Comparison of ENCODE assay signal across 35 cellular contexts in genomic region chr5:165779505-165779904, GRCh38.
"Had no signal": no experiment of that assay in that cellular context is flagged by ENCODE, and none has a peak within 500 bp of the region (broad histone marks: within the 10 kb centered on the region; RNA-seq: fewer than 3 reads in every experiment).

No MANE protein-coding gene starts in this region.

- H3K9me3 ChIP-seq: MG63 had no signal

- DNase-seq: Karpas-422, Kasumi-1, KG1, MG63, MM.1S, MV-4-11, NCI-H1048, NCI-H1092, NCI-H1092 treated with DMSO at 0.1 percent for 48 hours, NCI-H1105, NCI-H1105 treated with DMSO at 0.1 percent for 48 hours, NCI-H1417, NCI-H1417 treated with DMSO at 0.1 percent for 48 hours, NCI-H1436, NCI-H1436 treated with DMSO at 0.1 percent for 48 hours, NCI-H146, NCI-H1694, NCI-H1694 treated with DMSO at 0.1 percent for 48 hours, NCI-H187, NCI-H187 treated with DMSO at 0.1 percent for 48 hours, NCI-H1930, NCI-H2029, NCI-H2029 treated with DMSO at 0.1 percent for 48 hours, NCI-H2081, NCI-H2081 treated with DMSO at 0.1 percent for 48 hours, NCI-H2107, NCI-H2171, NCI-H2171 treated with DMSO at 0.1 percent for 48 hours, NCI-H2227 treated with DMSO at 0.1 percent for 48 hours, NCI-H226, NCI-H345, NCI-H446, NCI-H446 treated with DMSO at 0.1 percent for 48 hours, NCI-H510A had no signal

- H3K27ac ChIP-seq: KMS-11 had no signal

- H3K27me3 ChIP-seq: MG63 had no signal

- H3K4me2 ChIP-seq: KMS-11 had no signal

- H3K4me3 ChIP-seq: MG63 had no signal

- H3K9ac ChIP-seq: KMS-11 had no signal

- H3K36me3 ChIP-seq: MG63 had no signal
